19 cellular contexts compared by ENCODE assay signal in genomic region chr11:82105331-82105992, GRCh38.
A peak's percentile ranks its signal among the peaks of the same experiment; 100 is the strongest.
DNase-seq lines count a peak whose midpoint lies in the region; ATAC-seq and TF ChIP-seq lines count a peak whose summit lies in the region.
"Had no signal": no experiment of that assay in that cellular context is flagged by ENCODE, and none has a peak within 500 bp of the region (broad histone marks: within the 10 kb centered on the region; RNA-seq: fewer than 3 reads in every experiment).

No MANE protein-coding gene starts in this region.

- no peak overlapping the region for H3K4me3 ChIP-seq in OCI-LY3 (ENCODE audit: low read length)
- no peak overlapping the region for H3K4me3 ChIP-seq in CD4-positive, alpha-beta memory T cell (ENCODE audit: low read length in 2 of 2)
- H3K4me3 ChIP-seq: BLaER1, GM12878 had no signal

- H3K4me2 ChIP-seq in OCI-LY3 (ENCODE audit: low read length), result peak overlapping the region; percentile 36
- H3K4me2 ChIP-seq: BLaER1 had no signal

- H3K27ac ChIP-seq in OCI-LY3 (ENCODE audit: low read length), result no peak overlapping the region
- no peak overlapping the region for H3K27ac ChIP-seq in CD4-positive, alpha-beta memory T cell (ENCODE audit: low read depth, low read length)
- H3K27ac ChIP-seq: BLaER1 had no signal

- H2AFZ ChIP-seq in OCI-LY3 (ENCODE audit: low read depth, low read length), result 0 out of 2 replicates have a peak overlapping the region, but pooled peaks have one; percentile 28

- POLR2A ChIA-PET in CD4-positive, alpha-beta memory T cell (lab: Charles Lee; ENCODE audit: partially characterized antibody), result no interaction called here

- H3K27ac Mint-ChIP-seq in CD4-positive, alpha-beta memory T cell, result no peak overlapping the region
- H3K27ac Mint-ChIP-seq: CD8-positive, alpha-beta memory T cell; H9 had no signal

- no peaks in the 10 kb centered on the region for H3K36me3 ChIP-seq in OCI-LY3 (replicated peaks; ENCODE audit: low read depth, low read length)
- H3K36me3 ChIP-seq in CD4-positive, alpha-beta memory T cell (ENCODE audit: insufficient read depth, low read length), result no peaks in the 10 kb centered on the region
- H3K36me3 ChIP-seq: BLaER1 had no signal

- H3K27me3 Mint-ChIP-seq in CD4-positive, alpha-beta memory T cell, result peaks cover 0 to 3% of the 10 kb centered on the region in 2 donors

- peak; percentile 46 for DNase-seq in NOMO-1 treated with DMSO at 0.1 percent for 48 hours (lab: John Stamatoyannopoulos, UW; ENCODE audit: unreplicated experiment)
- no peak for DNase-seq in NOMO-1 treated with dmso at 0.1 percent for 144 hours (lab: John Stamatoyannopoulos, UW; ENCODE audit: unreplicated experiment)
- DNase-seq in left lobe of liver (ENCODE audit: low spot score), result no peak
- no peak for DNase-seq in iPS-NIHi7 (ENCODE audit: extremely low spot score)
- no peak for DNase-seq in CD4-positive, alpha-beta memory T cell
- DNase-seq in activated naive CD4-positive, alpha-beta T cell treated with Interleukin-2 at 50 U/mL for 16 hours, result no peak
- DNase-seq: CD8-positive, alpha-beta memory T cell; GDM1; H9; MV-4-11; NCI-H1436; NCI-H2029; NCI-H748 treated with DMSO at 0.1 percent for 48 hours; SIG-M5; SW 1271 had no signal

- ATAC-seq in left lobe of liver (peak; percentile 56), GM19351 (IDR thresholded peaks at IDR 0.05; ENCODE audit: unreplicated experiment) (no peak)
- ATAC-seq: GM12878 had no signal

- no peaks in the 10 kb centered on the region for H3K4me1 Mint-ChIP-seq in CD4-positive, alpha-beta memory T cell
- H3K4me1 Mint-ChIP-seq: H9 had no signal

- no peak for TF ChIP-seq CTCF in OCI-LY3 (IDR thresholded peaks at IDR 0.05; ENCODE audit: low read depth, low read length)

- intact Hi-C loops in CD4-positive, alpha-beta memory T cell (cut with micrococcal nuclease), result no loop called here

- H3K9ac ChIP-seq in OCI-LY3 (ENCODE audit: low read length), result no peak overlapping the region
- H3K9ac ChIP-seq: BLaER1 had no signal

- H3K4me3 Mint-ChIP-seq in CD4-positive, alpha-beta memory T cell, result peak overlapping the region in 1 of 8 donors; percentile 17
- H3K4me3 Mint-ChIP-seq: H9 had no signal

- H3K9me3 ChIP-seq in OCI-LY3 (ENCODE audit: insufficient read depth, low read length), result no peaks in the 10 kb centered on the region
- no peaks in the 10 kb centered on the region for H3K9me3 ChIP-seq in CD4-positive, alpha-beta memory T cell (ENCODE audit: control insufficient read depth in 1 of 2, low read length in 2 of 2)

- H3K4me1 ChIP-seq in OCI-LY3 (ENCODE audit: low read length), result peaks cover 6% of the 10 kb centered on the region; the same call in 1 of the 2 replicates
- H3K4me1 ChIP-seq in CD4-positive, alpha-beta memory T cell (ENCODE audit: insufficient read depth, low read length), result no peaks in the 10 kb centered on the region
- H3K4me1 ChIP-seq: BLaER1 had no signal

- CTCF ChIA-PET in CD4-positive, alpha-beta memory T cell (lab: Charles Lee; ENCODE audit: partially characterized antibody), result no interaction called here

- H3K27me3 ChIP-seq in OCI-LY3 (ENCODE audit: low read depth, low read length), result no peaks in the 10 kb centered on the region
- no peaks in the 10 kb centered on the region for H3K27me3 ChIP-seq in CD4-positive, alpha-beta memory T cell (ENCODE audit: insufficient read depth, low read length)
- H3K27me3 ChIP-seq: BLaER1 had no signal

- no peaks in the 10 kb centered on the region for H3K36me3 Mint-ChIP-seq in CD4-positive, alpha-beta memory T cell
- H3K36me3 Mint-ChIP-seq: CD8-positive, alpha-beta memory T cell had no signal

- H4K20me1 ChIP-seq in OCI-LY3 (ENCODE audit: insufficient read depth, low read length), result no peaks in the 10 kb centered on the region
- H4K20me1 ChIP-seq: BLaER1 had no signal

- peaks cover 0 to 3% (median 0%) of the 10 kb centered on the region in 8 donors for H3K9me3 Mint-ChIP-seq in CD4-positive, alpha-beta memory T cell
- H3K9me3 Mint-ChIP-seq: H9 had no signal

- no peaks in the 10 kb centered on the region for H3K79me2 ChIP-seq in OCI-LY3 (ENCODE audit: low read length)
